15 cellular contexts compared by ENCODE assay signal in the genomic region with DNA sequence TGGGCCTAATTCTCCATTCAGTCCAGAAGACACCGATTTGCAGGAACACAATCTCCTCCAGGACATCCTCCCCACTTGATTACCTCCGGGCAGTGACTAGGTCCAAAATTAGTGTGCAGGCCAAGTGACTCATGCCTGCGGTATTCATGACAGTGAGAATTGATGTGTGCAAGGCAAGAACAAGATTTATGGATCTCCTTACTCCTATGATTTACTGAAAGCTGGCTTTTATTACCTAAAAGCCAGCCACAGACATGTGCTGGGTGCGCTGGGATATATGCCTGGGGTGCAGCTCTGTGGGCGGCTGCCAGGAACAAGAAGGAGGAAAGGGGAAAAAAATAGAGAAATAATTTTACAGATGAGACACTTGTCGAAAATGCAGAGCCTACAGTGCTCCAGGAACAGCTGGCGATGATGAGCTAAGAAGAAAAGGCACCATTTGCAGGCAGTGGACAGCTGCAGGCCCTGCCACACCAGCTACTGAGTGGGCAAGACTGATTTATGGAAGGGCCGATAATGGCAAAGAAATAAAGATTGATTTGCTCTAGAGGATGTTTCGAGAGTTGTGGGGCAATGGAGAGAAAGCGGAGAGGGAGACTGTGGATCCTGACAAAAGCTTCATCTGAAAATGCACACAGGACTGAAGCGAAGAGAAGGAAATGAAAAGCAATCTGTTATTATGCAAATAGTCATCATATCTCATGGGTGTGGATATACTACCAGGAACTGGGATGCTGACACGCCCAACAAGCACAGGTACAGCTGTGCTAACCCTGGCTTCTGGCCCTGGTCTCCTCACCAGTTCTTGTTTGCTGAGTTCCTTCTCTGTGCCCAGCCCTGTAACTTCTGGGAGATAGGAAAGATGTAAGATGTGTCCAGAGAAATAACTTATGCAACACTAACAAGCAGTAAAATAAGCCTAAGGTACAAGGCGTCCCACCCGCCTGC.
DNase-seq lines count a peak whose midpoint lies in the region; ATAC-seq and TF ChIP-seq lines count a peak whose summit lies in the region.
"Had no signal": no experiment of that assay in that cellular context is flagged by ENCODE, and none has a peak within 500 bp of the region (broad histone marks: within the 10 kb centered on the region; RNA-seq: fewer than 3 reads in every experiment).

No MANE protein-coding gene starts in this region.

- no peaks in the 10 kb centered on the region for H3K27me3 Mint-ChIP-seq in activated CD8-positive, alpha-beta T cell treated with anti-CD3 and anti-CD28 coated beads, Interleukin-2, amount 10 ng/mL, durations not matched to agents 7 days and 5 days (ENCODE audit: low read depth)
- H3K27me3 Mint-ChIP-seq: dendritic cell treated with granulocyte-macrophage colony-stimulating factor and Interleukin-4, amounts not matched to agents 40 ng/mL and 50 ng/mL, for 4 days; stimulated activated naive CD8-positive, alpha-beta T cell treated with anti-CD3 and anti-CD28 coated beads, Interleukin-15, Interleukin-2, amounts not matched to agents 100 ng/mL and 50 ng/mL, for 24 hours had no signal

- H3K36me3 Mint-ChIP-seq in activated CD8-positive, alpha-beta T cell treated with anti-CD3 and anti-CD28 coated beads, Interleukin-2, amount 10 ng/mL, durations not matched to agents 7 days and 5 days (ENCODE audit: low read depth) = no peaks in the 10 kb centered on the region

- no peaks in the 10 kb centered on the region for H4K20me1 ChIP-seq in mammary epithelial cell (ENCODE audit: insufficient read depth, low read length)
- H4K20me1 ChIP-seq: BLaER1 had no signal

- H3K4me1 ChIP-seq in mammary epithelial cell (ENCODE audit: insufficient read depth, low read length) = no peaks in the 10 kb centered on the region
- H3K4me1 ChIP-seq in mucosa of descending colon (ENCODE audit: low read depth) = no peaks in the 10 kb centered on the region
- H3K4me1 ChIP-seq: BLaER1 had no signal

- no peaks in the 10 kb centered on the region for H3K36me3 ChIP-seq in MG63
- no peaks in the 10 kb centered on the region for H3K36me3 ChIP-seq in mammary epithelial cell (ENCODE audit: insufficient read depth, low read length)
- H3K36me3 ChIP-seq in mucosa of descending colon (ENCODE audit: low read depth) = no peaks in the 10 kb centered on the region
- H3K36me3 ChIP-seq: BLaER1 had no signal

- no peak for TF ChIP-seq CTCF in AG09309 (IDR thresholded peaks at IDR 0.05; ENCODE audit: control insufficient read depth, insufficient read depth, low read depth, low read length, missing control alignments)
- no peak for TF ChIP-seq CTCF in mammary epithelial cell (conservative IDR thresholded peaks at IDR 0.05 in 1 of 2, IDR thresholded peaks at IDR 0.05 in 1 of 2; ENCODE audit: extremely low read depth in 1 of 2, insufficient read depth in 1 of 2, low read depth in 1 of 2, low read length in 2 of 2)
- no peak for TF ChIP-seq CTCF in mucosa of descending colon (IDR thresholded peaks at IDR 0.05)
- TF ChIP-seq CTCF in coronary artery (IDR thresholded peaks at IDR 0.05) = no peak

- H3K27me3 ChIP-seq in MG63 (no peaks in the 10 kb centered on the region), mammary epithelial cell (ENCODE audit: insufficient read depth, low read length) (no peaks in the 10 kb centered on the region)
- H3K27me3 ChIP-seq: BLaER1 had no signal

- 46% methylated on average over 13 of the region's 14 CpGs for WGBS in mammary epithelial cell (ENCODE audit: low coverage, missing lambda C conversion rate)

- no peak overlapping the region for H3K27ac Mint-ChIP-seq in activated CD8-positive, alpha-beta T cell treated with anti-CD3 and anti-CD28 coated beads, Interleukin-2, amount 10 ng/mL, durations not matched to agents 7 days and 5 days
- H3K27ac Mint-ChIP-seq: activated T-helper 2 cell treated with anti-CD3 and anti-CD28 coated beads, Interferon-gamma antibody, Interleukin-2, Interleukin-4, amounts not matched to agents 10 μg/mL and 5 μg/mL and 100 μg/mL, durations not matched to agents 14 hours and 24 hours and 36 hours; dendritic cell treated with granulocyte-macrophage colony-stimulating factor and Interleukin-4, amounts not matched to agents 40 ng/mL and 50 ng/mL, for 4 days; stimulated activated naive CD8-positive, alpha-beta T cell treated with anti-CD3 and anti-CD28 coated beads, Interleukin-15, Interleukin-2, amounts not matched to agents 100 ng/mL and 50 ng/mL, for 24 hours had no signal

- no peak overlapping the region for H3K4me3 Mint-ChIP-seq in activated CD8-positive, alpha-beta T cell treated with anti-CD3 and anti-CD28 coated beads, Interleukin-2, amount 10 ng/mL, durations not matched to agents 7 days and 5 days
- H3K4me3 Mint-ChIP-seq: dendritic cell treated with granulocyte-macrophage colony-stimulating factor and Interleukin-4, amounts not matched to agents 40 ng/mL and 50 ng/mL, for 4 days; stimulated activated naive CD8-positive, alpha-beta T cell treated with anti-CD3 and anti-CD28 coated beads, Interleukin-15, Interleukin-2, amounts not matched to agents 100 ng/mL and 50 ng/mL, for 24 hours had no signal

- dilution Hi-C loops in mammary epithelial cell (cut with HindIII; ENCODE audit: low sequenced_read_pairs) = no loop called here

- H3K27ac ChIP-seq in mammary epithelial cell (ENCODE audit: insufficient read depth, low read depth, low read length) (no peak overlapping the region), coronary artery (no peak overlapping the region)
- H3K27ac ChIP-seq: BLaER1, KMS-11 had no signal

- BruUV-seq in mammary epithelial cell (replicated peaks; lab: Mats Ljungman, UMichigan) = no TSS peak

- no peak for TF ChIP-seq POLR2A in erythroblast (IDR thresholded peaks at IDR 0.05; ENCODE audit: low read length)

- no peak overlapping the region for H3K9ac ChIP-seq in mammary epithelial cell (ENCODE audit: insufficient read depth, low read length)
- H3K9ac ChIP-seq: BLaER1, KMS-11 had no signal

- CTCF ChIA-PET in mammary epithelial cell (lab: Charles Lee; ENCODE audit: low non-redundant PET) = no interaction called here
- CTCF ChIA-PET in activated CD8-positive, alpha-beta T cell treated with anti-CD3 and anti-CD28 coated beads, Interleukin-2, amount 10 ng/mL, durations not matched to agents 7 days and 5 days (lab: Charles Lee) = no interaction called here

- intact Hi-C loops in mammary epithelial cell (cut with micrococcal nuclease) = no loop called here
- intact Hi-C loops in mucosa of descending colon (cut with DNase I, micrococcal nuclease) = no loop called here

- in situ Hi-C loops in mammary epithelial cell (cut with MboI; ENCODE audit: low sequenced_read_pairs in 2 of 2) = no loop called here

- no peak overlapping the region for H2AFZ ChIP-seq in mammary epithelial cell (ENCODE audit: low read depth, low read length)

- no peak overlapping the region for H3K4me2 ChIP-seq in mammary epithelial cell (ENCODE audit: insufficient read depth, low read depth, low read length)
- H3K4me2 ChIP-seq: BLaER1, KMS-11 had no signal

- no peaks in the 10 kb centered on the region for H3K4me1 Mint-ChIP-seq in activated CD8-positive, alpha-beta T cell treated with anti-CD3 and anti-CD28 coated beads, Interleukin-2, amount 10 ng/mL, durations not matched to agents 7 days and 5 days (ENCODE audit: low read depth)

- H3K9me3 ChIP-seq in MG63 = no peaks in the 10 kb centered on the region; the same call in 1 of the 2 replicates
- H3K9me3 ChIP-seq in mammary epithelial cell (replicated peaks; ENCODE audit: insufficient read depth, low read length) = peaks cover 6% of the 10 kb centered on the region
- H3K9me3 ChIP-seq in mucosa of descending colon = no peaks in the 10 kb centered on the region
- H3K9me3 ChIP-seq: BLaER1 had no signal

- DNase-seq in AG09309 (ENCODE audit: low read depth) (peak; percentile 32), MG63 (peak; percentile 87), mammary epithelial cell (peak; percentile 3), mucosa of descending colon (peak; percentile 44 to 66 (median 46)), coronary artery (ENCODE audit: low spot score) (no peak), erythroblast (lab: John Stamatoyannopoulos, UW) (no peak)
- no peak for DNase-seq in activated CD8-positive, alpha-beta T cell treated with anti-CD3 and anti-CD28 coated beads, Interleukin-2, amount 10 ng/mL, durations not matched to agents 7 days and 5 days
- DNase-seq: activated CD4-positive, alpha-beta T cell treated with anti-CD3 and anti-CD28 coated beads for 1 hour; GOT3 had no signal

- no peaks in the 10 kb centered on the region for H3K9me3 Mint-ChIP-seq in activated CD8-positive, alpha-beta T cell treated with anti-CD3 and anti-CD28 coated beads, Interleukin-2, amount 10 ng/mL, durations not matched to agents 7 days and 5 days (ENCODE audit: insufficient read depth)
- H3K9me3 Mint-ChIP-seq: activated T-helper 2 cell treated with anti-CD3 and anti-CD28 coated beads, Interferon-gamma antibody, Interleukin-2, Interleukin-4, amounts not matched to agents 10 μg/mL and 5 μg/mL and 100 μg/mL, durations not matched to agents 14 hours and 24 hours and 36 hours; dendritic cell treated with granulocyte-macrophage colony-stimulating factor and Interleukin-4, amounts not matched to agents 40 ng/mL and 50 ng/mL, for 4 days; stimulated activated naive CD8-positive, alpha-beta T cell treated with anti-CD3 and anti-CD28 coated beads, Interleukin-15, Interleukin-2, amounts not matched to agents 100 ng/mL and 50 ng/mL, for 24 hours had no signal

- no peaks in the 10 kb centered on the region for H3K79me2 ChIP-seq in mammary epithelial cell (ENCODE audit: insufficient read depth, low read length)

- H3K4me3 ChIP-seq in AG09309 (ENCODE audit: control insufficient read depth, low read depth, low read length) (no peak overlapping the region), MG63 (no peak overlapping the region), mammary epithelial cell (replicated peaks in 1 of 3; ENCODE audit: insufficient read depth in 1 of 3, low read depth in 2 of 3, low read length in 3 of 3) (no peak overlapping the region), mucosa of descending colon (no peak overlapping the region), coronary artery (no peak overlapping the region)
- H3K4me3 ChIP-seq: BLaER1 had no signal

- POLR2A ChIA-PET in activated CD8-positive, alpha-beta T cell treated with anti-CD3 and anti-CD28 coated beads, Interleukin-2, amount 10 ng/mL, durations not matched to agents 7 days and 5 days (lab: Charles Lee) = no interaction called here

- ATAC-seq in mucosa of descending colon = peak; percentile 94
- no peak for ATAC-seq in activated CD8-positive, alpha-beta T cell treated with anti-CD3 and anti-CD28 coated beads, Interleukin-2, amount 10 ng/mL, durations not matched to agents 7 days and 5 days
- ATAC-seq in GM19324 (IDR thresholded peaks at IDR 0.05; ENCODE audit: low FRiP score, unreplicated experiment) = no peak

Comparison
In these comparisons a context has a peak if more than half of its experiments do, and no peak if none do; other contexts are left out.
1. DNase-seq: peak in AG09309 (single experiment), MG63 (single experiment), mammary epithelial cell (single experiment) and mucosa of descending colon (3 of 3); none in coronary artery (single experiment), activated CD8-positive, alpha-beta T cell treated with anti-CD3 and anti-CD28 coated beads, Interleukin-2, amount 10 ng/mL, durations not matched to agents 7 days and 5 days (single experiment) and erythroblast (0 of 2).